Comparison of ENCODE assay signal across 1 cellular context in the genomic region with DNA sequence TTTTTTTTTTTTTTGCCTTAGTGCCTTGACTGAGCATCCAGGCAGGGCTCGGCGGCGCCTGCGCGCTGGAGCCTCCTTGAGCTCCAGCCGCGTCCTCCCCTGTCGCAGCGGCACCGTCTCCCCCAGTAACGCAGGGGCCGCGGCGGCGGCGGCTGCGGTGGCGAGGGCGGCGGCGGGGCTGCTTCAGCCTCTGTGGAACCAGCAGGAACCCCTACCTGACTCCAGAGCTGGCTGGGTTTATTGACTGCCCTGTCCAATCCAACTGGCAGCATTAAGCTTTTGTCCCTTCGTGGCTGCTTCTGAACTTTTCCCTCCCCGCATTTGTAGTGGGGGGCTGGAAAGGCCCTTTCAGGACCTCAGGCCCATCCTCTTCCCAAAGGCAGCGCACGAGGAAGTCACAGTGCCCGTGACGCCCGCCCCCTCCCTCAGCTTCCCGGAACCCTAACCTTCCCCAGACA.
TF ChIP-seq lines count a peak whose summit lies in the region.

A gene with protein sequence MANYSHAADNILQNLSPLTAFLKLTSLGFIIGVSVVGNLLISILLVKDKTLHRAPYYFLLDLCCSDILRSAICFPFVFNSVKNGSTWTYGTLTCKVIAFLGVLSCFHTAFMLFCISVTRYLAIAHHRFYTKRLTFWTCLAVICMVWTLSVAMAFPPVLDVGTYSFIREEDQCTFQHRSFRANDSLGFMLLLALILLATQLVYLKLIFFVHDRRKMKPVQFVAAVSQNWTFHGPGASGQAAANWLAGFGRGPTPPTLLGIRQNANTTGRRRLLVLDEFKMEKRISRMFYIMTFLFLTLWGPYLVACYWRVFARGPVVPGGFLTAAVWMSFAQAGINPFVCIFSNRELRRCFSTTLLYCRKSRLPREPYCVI (minus strand): TSS at position 397 of the 458 bp plus-strand sequence. CDS start 2,106 bp downstream, outside the sequence.

TF ChIP-seq in K562, 482 proteins besides CTCF, POLR2A, EP300 and RAD21 (continued from another document):
- TF ChIP-seq CHD7 (IDR thresholded peaks at IDR 0.05; ENCODE audit: low read depth, low read length) (no peak), KDM4B (IDR thresholded peaks at IDR 0.05; ENCODE audit: borderline replicate concordance in 2 of 2, low read depth in 1 of 2) (no peak), CC2D1A (IDR thresholded peaks at IDR 0.05) (no peak), RBM34 (IDR thresholded peaks at IDR 0.05; ENCODE audit: borderline replicate concordance, insufficient read depth, low read length) (no peak), SMARCE1 (IDR thresholded peaks at IDR 0.05) (no peak), ARID1B (IDR thresholded peaks at IDR 0.05) (no peak), ZNF354B (CRISPR knock-in tag; IDR thresholded peaks at IDR 0.05) (no peak), ETS2 (tag; IDR thresholded peaks at IDR 0.05; ENCODE audit: borderline replicate concordance, poor library complexity, severe bottlenecking) (no peak), KAT8 (IDR thresholded peaks at IDR 0.05; ENCODE audit: low read depth) (no peak), ZFX (CRISPR knock-in tag; IDR thresholded peaks at IDR 0.05) (peak; percentile 75), GATAD2A (IDR thresholded peaks at IDR 0.05) (no peak), ZFP91 (CRISPR knock-in tag; IDR thresholded peaks at IDR 0.05) (no peak), NUFIP1 (IDR thresholded peaks at IDR 0.05; ENCODE audit: partially characterized antibody) (no peak), FOXA1 (IDR thresholded peaks at IDR 0.05; ENCODE audit: borderline replicate concordance) (no peak), POLR3G (IDR thresholded peaks at IDR 0.05; ENCODE audit: extremely low read depth, insufficient read length, insufficient replicate concordance) (no peak), ELF4 (CRISPR knock-in tag; IDR thresholded peaks at IDR 0.05) (no peak), KDM1A (IDR thresholded peaks at IDR 0.05) (no peak), RBM15 (IDR thresholded peaks at IDR 0.05; ENCODE audit: insufficient read depth, low read length) (no peak), CBX3 (IDR thresholded peaks at IDR 0.05; ENCODE audit: borderline replicate concordance in 1 of 2, low read length in 2 of 2) (no peak), NFIC (IDR thresholded peaks at IDR 0.05) (no peak), TGIF2 (CRISPR knock-in tag; IDR thresholded peaks at IDR 0.05) (no peak), ZBTB7A (IDR thresholded peaks at IDR 0.05; ENCODE audit: borderline replicate concordance, control insufficient read depth, low read depth, low read length) (peak; percentile 64; the same call in 1 of the 2 replicates), TAF9B (IDR thresholded peaks at IDR 0.05; ENCODE audit: partially characterized antibody) (no peak), ZNF511 (CRISPR knock-in tag; IDR thresholded peaks at IDR 0.05) (no peak)
- TF ChIP-seq, protein P1, sequence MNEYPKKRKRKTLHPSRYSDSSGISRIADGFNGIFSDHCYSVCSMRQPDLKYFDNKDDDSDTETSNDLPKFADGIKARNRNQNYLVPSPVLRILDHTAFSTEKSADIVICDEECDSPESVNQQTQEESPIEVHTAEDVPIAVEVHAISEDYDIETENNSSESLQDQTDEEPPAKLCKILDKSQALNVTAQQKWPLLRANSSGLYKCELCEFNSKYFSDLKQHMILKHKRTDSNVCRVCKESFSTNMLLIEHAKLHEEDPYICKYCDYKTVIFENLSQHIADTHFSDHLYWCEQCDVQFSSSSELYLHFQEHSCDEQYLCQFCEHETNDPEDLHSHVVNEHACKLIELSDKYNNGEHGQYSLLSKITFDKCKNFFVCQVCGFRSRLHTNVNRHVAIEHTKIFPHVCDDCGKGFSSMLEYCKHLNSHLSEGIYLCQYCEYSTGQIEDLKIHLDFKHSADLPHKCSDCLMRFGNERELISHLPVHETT (CRISPR knock-in tag; conservative IDR thresholded peaks at IDR 0.05 in 1 of 2, IDR thresholded peaks at IDR 0.05 in 1 of 2): no peak
